ENCODE assay signal across 30 cellular contexts in genomic region chr1:86787626-86788025, GRCh38.
DNase-seq lines count a peak whose midpoint lies in the region; TF ChIP-seq lines count a peak whose summit lies in the region.
"Had no signal": no experiment of that assay in that cellular context is flagged by ENCODE, and none has a peak within 500 bp of the region (broad histone marks: within the 10 kb centered on the region; RNA-seq: fewer than 3 reads in every experiment).

No MANE protein-coding gene starts in this region.

- H3K36me3 Mint-ChIP-seq in HFFc6 (ENCODE audit: low read depth), result no peaks in the 10 kb centered on the region
- H3K36me3 Mint-ChIP-seq: activated naive CD8-positive, alpha-beta T cell treated with anti-CD3 and anti-CD28 coated beads for 36 hours; IgD-negative memory B cell; natural killer cell; T-cell had no signal

- H3K27me3 ChIP-seq in ACC112 (ENCODE audit: insufficient read depth, low read length) (no peaks in the 10 kb centered on the region), neutrophil (no peaks in the 10 kb centered on the region)
- H3K27me3 ChIP-seq: esophagus squamous epithelium, foreskin keratinocyte, heart left ventricle, sigmoid colon, SJCRH30, testis, vagina had no signal

- H3K27ac ChIP-seq in ACC112 (ENCODE audit: low read depth, low read length) (peak overlapping the region; percentile 85), neutrophil (peak overlapping the region; percentile 92)
- H3K27ac ChIP-seq: foreskin keratinocyte, testis had no signal

- H3K9me3 ChIP-seq in neutrophil, result no peaks in the 10 kb centered on the region
- H3K9me3 ChIP-seq: esophagus squamous epithelium, lower lobe of right lung, sigmoid colon, SJCRH30, testis, vagina had no signal

- H3K27ac Mint-ChIP-seq in HFFc6, result peak overlapping the region; percentile 3; the same call in 1 of the 2 replicates
- H3K27ac Mint-ChIP-seq: activated B cell treated with CpG ODN at 0.5 μM for 24 hours; activated CD4-positive, alpha-beta T cell treated with anti-CD3 and anti-CD28 coated beads, Interleukin-2, amount 10 ng/mL, durations not matched to agents 7 days and 5 days; activated naive CD8-positive, alpha-beta T cell treated with anti-CD3 and anti-CD28 coated beads for 36 hours; B cell; IgD-negative memory B cell; natural killer cell; T-cell had no signal

- no peak for DNase-seq in HFFc6
- peak; percentile 71 for DNase-seq in dermis blood vessel endothelial cell
- DNase-seq in NCI-H446 treated with DMSO at 0.1 percent for 48 hours (lab: John Stamatoyannopoulos, UW), result no peak
- DNase-seq in HuH-7.5 (ENCODE audit: low spot score), result no peak
- DNase-seq in COR-L47 (lab: John Stamatoyannopoulos, UW), result no peak
- DNase-seq in activated effector memory CD4-positive, alpha-beta T cell treated with Interleukin-2 at 50 U/mL for 16 hours, result no peak
- DNase-seq: activated B cell treated with CpG ODN at 0.5 μM for 24 hours; activated CD4-positive, alpha-beta T cell treated with anti-CD3 and anti-CD28 coated beads, Interleukin-2, amount 10 ng/mL, durations not matched to agents 7 days and 5 days; activated gamma-delta T cell; activated naive CD8-positive, alpha-beta T cell treated with anti-CD3 and anti-CD28 coated beads for 36 hours; activated T-cell treated with anti-CD3 and anti-CD28 coated beads, Interleukin-2, amount 50 U/mL, for 1 hour; central memory CD4-positive, alpha-beta T cell; esophagus squamous epithelium; heart left ventricle; lower lobe of right lung; natural killer cell; NCI-H82; occipital lobe; RPMI8226; sigmoid colon; stimulated activated naive CD4-positive, alpha-beta T cell; T-cell; testis had no signal

- H3K36me3 ChIP-seq in ACC112 (ENCODE audit: insufficient read depth, low read length) (no peaks in the 10 kb centered on the region), neutrophil (no peaks in the 10 kb centered on the region)
- H3K36me3 ChIP-seq: esophagus squamous epithelium, heart left ventricle, lower lobe of right lung, sigmoid colon, SJCRH30, vagina had no signal

- H2AFZ ChIP-seq in ACC112 (ENCODE audit: low read length, unreplicated experiment), result peak overlapping the region; percentile 51

- no peak for TF ChIP-seq CTCF in HFFc6 (IDR thresholded peaks at IDR 0.05)
- no peak for TF ChIP-seq CTCF in neutrophil (IDR thresholded peaks at IDR 0.05)

- H3K4me3 Mint-ChIP-seq in HFFc6, result no peak overlapping the region
- H3K4me3 Mint-ChIP-seq: activated B cell treated with CpG ODN at 0.5 μM for 24 hours; activated CD4-positive, alpha-beta T cell treated with anti-CD3 and anti-CD28 coated beads, Interleukin-2, amount 10 ng/mL, durations not matched to agents 7 days and 5 days; activated naive CD8-positive, alpha-beta T cell treated with anti-CD3 and anti-CD28 coated beads for 36 hours; B cell; IgD-negative memory B cell; natural killer cell; T-cell had no signal

- no peaks in the 10 kb centered on the region for H3K9me3 Mint-ChIP-seq in HFFc6
- H3K9me3 Mint-ChIP-seq: activated B cell treated with CpG ODN at 0.5 μM for 24 hours; activated CD4-positive, alpha-beta T cell treated with anti-CD3 and anti-CD28 coated beads, Interleukin-2, amount 10 ng/mL, durations not matched to agents 7 days and 5 days; natural killer cell had no signal

- H3K4me1 ChIP-seq in ACC112 (ENCODE audit: control insufficient read depth, insufficient read depth, low read length, unreplicated experiment) (peaks cover 23% of the 10 kb centered on the region), neutrophil (ENCODE audit: control insufficient read depth in 1 of 2, insufficient read depth in 1 of 2, low read depth in 1 of 2, low read length in 1 of 2) (peaks cover 40 to 44% of the 10 kb centered on the region in 2 experiments)

- H3K4me3 ChIP-seq in ACC112 (ENCODE audit: low read depth, low read length) (peak overlapping the region; percentile 51; the same call in 1 of the 2 replicates), neutrophil (ENCODE audit: low read depth in 1 of 2, low read length in 1 of 2) (peak overlapping the region in 1 of 2 experiments; percentile 15)
- H3K4me3 ChIP-seq: esophagus squamous epithelium, heart left ventricle, lower lobe of right lung, sigmoid colon, SJCRH30, testis, vagina had no signal

- H3K79me2 ChIP-seq in ACC112 (ENCODE audit: control insufficient read depth, insufficient read depth, low read length, unreplicated experiment), result no peaks in the 10 kb centered on the region

- H3K4me1 Mint-ChIP-seq in HFFc6 (ENCODE audit: low read depth), result peaks cover 30% of the 10 kb centered on the region
- H3K4me1 Mint-ChIP-seq: activated CD4-positive, alpha-beta T cell treated with anti-CD3 and anti-CD28 coated beads, Interleukin-2, amount 10 ng/mL, durations not matched to agents 7 days and 5 days; activated naive CD8-positive, alpha-beta T cell treated with anti-CD3 and anti-CD28 coated beads for 36 hours; natural killer cell; T-cell had no signal

- H3K27me3 Mint-ChIP-seq in HFFc6 (ENCODE audit: insufficient read depth), result peaks cover 2% of the 10 kb centered on the region
- H3K27me3 Mint-ChIP-seq: activated B cell treated with CpG ODN at 0.5 μM for 24 hours; activated naive CD8-positive, alpha-beta T cell treated with anti-CD3 and anti-CD28 coated beads for 36 hours; B cell; IgD-negative memory B cell; T-cell had no signal
